Comparison of ENCODE assay signal across 29 cellular contexts in the genomic region with DNA sequence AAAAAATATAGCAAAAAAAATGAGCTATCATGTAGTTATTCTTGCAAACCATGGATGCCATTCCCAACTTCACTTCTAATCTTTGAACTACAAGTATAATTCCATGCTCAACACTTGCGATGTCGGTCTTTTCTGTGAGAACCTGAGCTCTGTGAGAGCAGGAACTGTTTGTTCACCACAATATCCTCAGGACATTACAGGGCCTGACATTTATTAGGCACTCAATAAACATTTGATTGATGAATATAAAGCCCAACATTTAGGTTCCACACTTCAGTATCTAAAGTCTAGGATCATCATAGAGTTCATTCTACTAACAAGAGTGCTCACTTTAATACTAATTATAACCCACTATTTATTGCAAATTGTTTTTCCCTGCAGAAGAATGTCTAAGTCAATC.
"Had no signal": no experiment of that assay in that cellular context is flagged by ENCODE, and none has a peak within 500 bp of the region (broad histone marks: within the 10 kb centered on the region; RNA-seq: fewer than 3 reads in every experiment).

No MANE protein-coding gene starts in this region.

- H3K9me3 Mint-ChIP-seq: naive thymus-derived CD8-positive, alpha-beta T cell; natural killer cell treated with Interleukin-12 subunit alpha and Interleukin-12 subunit beta and Interleukin-15 and Interleukin-18, amount 100 ng/mL, for 72 hours; nephron progenitor cell; neural crest cell; stimulated activated effector memory CD8-positive, alpha-beta T cell treated with anti-CD3 and anti-CD28 coated beads, Interleukin-12 subunit alpha, Interleukin-12 subunit beta, amount 100 ng/mL, for 72 hours; stimulated activated naive B cell treated with anti-CD40 and anti-IgM and Interleukin-4, amounts not matched to agents 10 μg/mL and 1 μg/mL and 100 μg/mL, for 72 hours; stimulated activated naive CD8-positive, alpha-beta T cell treated with anti-CD3 and anti-CD28 coated beads, Interleukin-15, Interleukin-2, amounts not matched to agents 100 ng/mL and 50 ng/mL, for 24 hours; type B pancreatic cell had no signal

- H3K27me3 ChIP-seq: suprapubic skin, testis, uterus had no signal

- DNase-seq: naive thymus-derived CD8-positive, alpha-beta T cell; nephron progenitor cell; nucleus accumbens; pancreas; psoas muscle; right cardiac atrium; right lobe of liver; sigmoid colon; small intestine; stimulated activated CD4-positive, alpha-beta T cell treated with anti-CD3 and anti-CD28 coated beads, Interleukin-15, amount 100 ng/mL, for 24 hours; stimulated activated CD4-positive, alpha-beta T cell treated with anti-CD3 and anti-CD28 coated beads, Interleukin-2, amount 100 ng/mL, for 24 hours; stimulated activated CD4-positive, alpha-beta T cell treated with anti-CD3 and anti-CD28 coated beads, Interleukin-2, amount 100 ng/mL, for 48 hours; stimulated activated CD4-positive, alpha-beta T cell treated with anti-CD3 and anti-CD28 coated beads, Interleukin-4, amount 100 ng/mL, for 24 hours; stimulated activated naive B cell treated with anti-CD40 and anti-IgM and Interleukin-4, amounts not matched to agents 10 μg/mL and 1 μg/mL and 100 μg/mL, for 72 hours; stimulated activated naive CD4-positive, alpha-beta T cell treated with Interleukin-2 at 50 U/mL for 16 hours; substantia nigra; testis; tibial artery; transverse colon; upper lobe of right lung; uterus had no signal

- H3K27ac ChIP-seq: neutrophil, pancreas, psoas muscle, right lobe of liver, sigmoid colon, suprapubic skin, testis, tibial artery, transverse colon, upper lobe of right lung, uterus had no signal

- ATAC-seq: naive thymus-derived CD8-positive, alpha-beta T cell; natural killer cell treated with Interleukin-12 subunit alpha and Interleukin-12 subunit beta and Interleukin-15 and Interleukin-18, amount 100 ng/mL, for 72 hours; pancreas; psoas muscle; right cardiac atrium; right lobe of liver; stimulated activated effector memory CD8-positive, alpha-beta T cell treated with anti-CD3 and anti-CD28 coated beads, Interleukin-12 subunit alpha, Interleukin-12 subunit beta, amount 100 ng/mL, for 72 hours; stimulated activated naive B cell treated with anti-CD40 and anti-IgM and Interleukin-4, amounts not matched to agents 10 μg/mL and 1 μg/mL and 100 μg/mL, for 72 hours; upper lobe of right lung had no signal

- H3K36me3 ChIP-seq: neutrophil, pancreas, right lobe of liver, sigmoid colon, suprapubic skin, tibial artery, transverse colon, upper lobe of right lung, uterus had no signal

- H3K9me3 ChIP-seq: neutrophil, pancreas, psoas muscle, right lobe of liver, sigmoid colon, suprapubic skin, testis, tibial artery, transverse colon, upper lobe of right lung, uterus had no signal

- H3K4me1 Mint-ChIP-seq: stimulated activated effector memory CD8-positive, alpha-beta T cell treated with anti-CD3 and anti-CD28 coated beads, Interleukin-12 subunit alpha, Interleukin-12 subunit beta, amount 100 ng/mL, for 72 hours; stimulated activated naive B cell treated with anti-CD40 and anti-IgM and Interleukin-4, amounts not matched to agents 10 μg/mL and 1 μg/mL and 100 μg/mL, for 72 hours had no signal

- H3K36me3 Mint-ChIP-seq: naive thymus-derived CD8-positive, alpha-beta T cell; natural killer cell treated with Interleukin-12 subunit alpha and Interleukin-12 subunit beta and Interleukin-15 and Interleukin-18, amount 100 ng/mL, for 72 hours; stimulated activated effector memory CD8-positive, alpha-beta T cell treated with anti-CD3 and anti-CD28 coated beads, Interleukin-12 subunit alpha, Interleukin-12 subunit beta, amount 100 ng/mL, for 72 hours; stimulated activated naive B cell treated with anti-CD40 and anti-IgM and Interleukin-4, amounts not matched to agents 10 μg/mL and 1 μg/mL and 100 μg/mL, for 72 hours; type B pancreatic cell had no signal

- H3K27me3 Mint-ChIP-seq: natural killer cell treated with Interleukin-12 subunit alpha and Interleukin-12 subunit beta and Interleukin-15 and Interleukin-18, amount 100 ng/mL, for 72 hours; progenitor cell of endocrine pancreas had no signal

- H3K4me3 ChIP-seq: pancreas, psoas muscle, right lobe of liver, sigmoid colon, suprapubic skin, testis, tibial artery, transverse colon, upper lobe of right lung, uterus had no signal

- H3K27ac Mint-ChIP-seq: naive thymus-derived CD8-positive, alpha-beta T cell; natural killer cell treated with Interleukin-12 subunit alpha and Interleukin-12 subunit beta and Interleukin-15 and Interleukin-18, amount 100 ng/mL, for 72 hours; progenitor cell of endocrine pancreas; stimulated activated effector memory CD8-positive, alpha-beta T cell treated with anti-CD3 and anti-CD28 coated beads, Interleukin-12 subunit alpha, Interleukin-12 subunit beta, amount 100 ng/mL, for 72 hours; stimulated activated naive B cell treated with anti-CD40 and anti-IgM and Interleukin-4, amounts not matched to agents 10 μg/mL and 1 μg/mL and 100 μg/mL, for 72 hours; stimulated activated naive CD8-positive, alpha-beta T cell treated with anti-CD3 and anti-CD28 coated beads, Interleukin-15, Interleukin-2, amounts not matched to agents 100 ng/mL and 50 ng/mL, for 24 hours; type B pancreatic cell had no signal

- H3K4me1 ChIP-seq: pancreas, psoas muscle, right lobe of liver, sigmoid colon, suprapubic skin, testis, tibial artery, transverse colon, upper lobe of right lung, uterus had no signal

- H3K4me3 Mint-ChIP-seq: naive thymus-derived CD8-positive, alpha-beta T cell; natural killer cell treated with Interleukin-12 subunit alpha and Interleukin-12 subunit beta and Interleukin-15 and Interleukin-18, amount 100 ng/mL, for 72 hours; nephron progenitor cell; neural crest cell; stimulated activated effector memory CD8-positive, alpha-beta T cell treated with anti-CD3 and anti-CD28 coated beads, Interleukin-12 subunit alpha, Interleukin-12 subunit beta, amount 100 ng/mL, for 72 hours; stimulated activated naive B cell treated with anti-CD40 and anti-IgM and Interleukin-4, amounts not matched to agents 10 μg/mL and 1 μg/mL and 100 μg/mL, for 72 hours; stimulated activated naive CD8-positive, alpha-beta T cell treated with anti-CD3 and anti-CD28 coated beads, Interleukin-15, Interleukin-2, amounts not matched to agents 100 ng/mL and 50 ng/mL, for 24 hours; type B pancreatic cell had no signal
